10 cellular contexts compared by ENCODE assay signal in the genomic region with DNA sequence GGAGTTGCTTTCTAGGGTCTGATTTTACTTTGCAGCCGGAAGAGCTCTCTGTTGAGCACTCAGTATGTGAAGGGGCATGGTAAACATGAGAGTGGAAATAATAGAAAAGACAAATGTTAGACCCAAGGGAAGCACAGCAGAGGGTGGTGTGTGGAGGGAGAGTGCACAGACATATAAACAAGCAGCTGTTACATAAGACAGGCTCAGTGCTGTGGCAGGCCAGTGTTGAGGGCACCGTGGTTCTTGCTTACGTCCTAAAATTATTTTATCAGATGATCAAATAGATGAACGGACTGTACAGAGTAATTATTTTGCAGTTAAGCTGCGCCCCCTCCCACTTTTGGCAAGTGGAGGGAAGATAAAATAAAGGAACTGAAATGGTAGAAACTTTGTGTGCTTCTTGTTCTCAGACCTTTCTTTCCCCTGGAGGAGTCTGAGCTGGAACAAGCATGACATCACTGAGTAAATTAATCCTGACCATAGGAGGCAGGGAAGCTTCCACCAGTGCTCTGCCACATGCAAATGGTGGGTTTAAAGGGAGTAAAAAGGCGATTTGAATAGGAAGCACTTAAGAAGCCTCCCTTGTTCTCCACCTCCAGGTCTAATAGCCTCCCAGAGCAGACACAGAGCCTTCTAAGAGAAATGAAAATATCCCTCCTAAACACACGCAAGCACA.
DNase-seq lines count a peak whose midpoint lies in the region; ATAC-seq and TF ChIP-seq lines count a peak whose summit lies in the region.
"Had no signal": no experiment of that assay in that cellular context is flagged by ENCODE, and none has a peak within 500 bp of the region (broad histone marks: within the 10 kb centered on the region; RNA-seq: fewer than 3 reads in every experiment).

No MANE protein-coding gene starts in this region.

- DNase-seq in Panc1 (ENCODE audit: low read depth, low spot score) (no peak), iPS-NIHi7 (ENCODE audit: extremely low spot score) (peak; percentile 48)
- DNase-seq: cortex of kidney, Kasumi-1 had no signal

- ATAC-seq in Panc1 = peak; percentile 53; the same call in 1 of the 2 replicates
- ATAC-seq in GM21825 (IDR thresholded peaks at IDR 0.05; ENCODE audit: unreplicated experiment) = no peak
- ATAC-seq in GM18511 (IDR thresholded peaks at IDR 0.05; ENCODE audit: unreplicated experiment) = no peak
- no peak for ATAC-seq in HG02870 (IDR thresholded peaks at IDR 0.05; ENCODE audit: unreplicated experiment)
- ATAC-seq: activated T-helper 17 cell treated with anti-CD3 and anti-CD28 coated beads, Interleukin-2, amount 50 U/mL, for 72 hours had no signal

- H3K9ac ChIP-seq in HUES48 (ENCODE audit: low read depth, low read length) (no peak overlapping the region), skeletal muscle tissue (ENCODE audit: low read depth in 1 of 3, low read length in 3 of 3) (peak overlapping the region in 1 of 3 donors; percentile 55)

- BruUV-seq in Panc1 (replicated peaks; lab: Mats Ljungman, UMichigan) = no TSS peak

- no peaks in the 10 kb centered on the region for H3K36me3 ChIP-seq in HUES48 (ENCODE audit: control insufficient read depth, insufficient read depth, low read length)
- H3K36me3 ChIP-seq in Panc1 (ENCODE audit: control insufficient read depth, insufficient read depth, low read length) = no peaks in the 10 kb centered on the region
- no peaks in the 10 kb centered on the region for H3K36me3 ChIP-seq in skeletal muscle tissue (ENCODE audit: control insufficient read depth in 3 of 3, insufficient read depth in 3 of 3, low read length in 3 of 3)

- H3K9me3 ChIP-seq in HUES48 (ENCODE audit: control insufficient read depth, insufficient read depth, low read length) (no peaks in the 10 kb centered on the region), Panc1 (ENCODE audit: control insufficient read depth, insufficient read depth, low read depth, low read length) (no peaks in the 10 kb centered on the region), skeletal muscle tissue (ENCODE audit: control insufficient read depth in 3 of 3, low read length in 3 of 3) (no peaks in the 10 kb centered on the region)

- POLR2A ChIA-PET in Panc1 (lab: Charles Lee) = no interaction called here

- H3K27ac ChIP-seq in HUES48 (ENCODE audit: low read depth, low read length) = peak overlapping the region; percentile 70
- no peak overlapping the region for H3K27ac ChIP-seq in Panc1 (ENCODE audit: low read length)
- H3K27ac ChIP-seq in skeletal muscle tissue (ENCODE audit: low read depth, low read length) = peak overlapping the region; percentile 39

- CTCF ChIA-PET in Panc1 (lab: Charles Lee) = no interaction called here

- H3K4me1 ChIP-seq in HUES48 (ENCODE audit: control insufficient read depth, insufficient read depth, low read length) = peaks cover 18% of the 10 kb centered on the region
- no peaks in the 10 kb centered on the region for H3K4me1 ChIP-seq in Panc1 (ENCODE audit: control insufficient read depth, insufficient read depth, low read length)
- peaks cover 0 to 3% (median 2%) of the 10 kb centered on the region in 3 donors for H3K4me1 ChIP-seq in skeletal muscle tissue (ENCODE audit: control insufficient read depth in 3 of 3, insufficient read depth in 3 of 3, low read length in 3 of 3)

- TF ChIP-seq CTCF in Panc1 (IDR thresholded peaks at IDR 0.05) = no peak

- in situ Hi-C loops in Panc1 (cut with HindIII; ENCODE audit: low pct_unique_long_range_greater_than_20kb, low sequenced_read_pairs) = no loop called here

- intact Hi-C loops in Panc1 (cut with micrococcal nuclease; ENCODE audit: unreplicated experiment) = no loop called here

- H3K4me3 ChIP-seq in HUES48 (ENCODE audit: low read depth, low read length) (no peak overlapping the region), Panc1 (ENCODE audit: low read depth in 2 of 2, low read length in 2 of 2) (no peak overlapping the region), skeletal muscle tissue (ENCODE audit: low read length in 3 of 3) (peak overlapping the region in 2 of 3 donors; percentile 25 to 48)

- H3K27me3 ChIP-seq in HUES48 (ENCODE audit: control insufficient read depth, insufficient read depth, low read length) (no peaks in the 10 kb centered on the region), Panc1 (ENCODE audit: control insufficient read depth, insufficient read depth, low read length) (no peaks in the 10 kb centered on the region), skeletal muscle tissue (ENCODE audit: control insufficient read depth in 3 of 3, insufficient read depth in 3 of 3, low read length in 3 of 3) (no peaks in the 10 kb centered on the region)

Comparison
In these comparisons a context has a peak if more than half of its experiments do, and no peak if none do; other contexts are left out.
1. H3K4me3 ChIP-seq: peak in skeletal muscle tissue (2 of 3); none in HUES48 (single experiment) and Panc1 (0 of 2).